In the genomic region with DNA sequence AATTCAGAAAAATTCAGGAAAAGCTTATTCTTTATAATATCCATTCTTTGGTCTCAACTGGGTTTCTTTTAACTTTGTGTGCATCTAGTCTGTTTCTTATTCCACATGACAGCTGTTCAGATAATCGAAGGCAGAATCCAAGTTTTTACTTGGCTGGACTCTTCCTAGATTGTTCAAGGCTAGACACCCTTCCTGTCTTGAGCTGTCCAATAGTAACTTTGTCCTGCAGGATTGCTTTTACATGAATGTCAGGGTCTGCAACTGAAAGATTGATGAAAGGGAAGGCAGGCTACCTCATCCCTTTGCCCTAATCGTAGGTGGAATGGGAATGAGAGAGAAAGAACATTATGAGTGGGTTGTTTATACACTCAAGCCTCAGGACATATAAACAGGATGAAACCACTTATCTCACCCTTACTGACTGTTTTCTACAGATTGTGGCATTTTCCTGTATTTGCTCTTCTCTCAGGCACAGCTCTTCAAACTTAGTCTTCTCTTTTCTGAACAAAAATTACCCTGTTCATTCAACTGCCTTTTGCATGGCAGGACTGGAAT, we compare ENCODE assay signal across 23 cellular contexts.
"Had no signal": no experiment of that assay in that cellular context is flagged by ENCODE, and none has a peak within 500 bp of the region (broad histone marks: within the 10 kb centered on the region; RNA-seq: fewer than 3 reads in every experiment).

No MANE protein-coding gene starts in this region.

- FAIRE-seq: colon, islet of Langerhans had no signal

- ATAC-seq: activated CD4-positive, alpha-beta T cell treated with anti-CD3 and anti-CD28 coated beads for 36 hours; activated CD8-positive, alpha-beta memory T cell treated with anti-CD3 and anti-CD28 coated beads, Interleukin-2, amount 10 ng/mL, durations not matched to agents 7 days and 5 days; activated CD8-positive, alpha-beta T cell treated with anti-CD3 and anti-CD28 coated beads, Interleukin-2, amount 10 ng/mL, durations not matched to agents 7 days and 5 days; activated naive CD8-positive, alpha-beta T cell treated with anti-CD3 and anti-CD28 coated beads, Interleukin-2, amount 50 U/mL, for 24 hours; heart right ventricle; left lung had no signal

- H3K4me1 ChIP-seq: left lung, testis had no signal

- H3K36me3 ChIP-seq: heart right ventricle, left lung, transverse colon had no signal

- H3K27me3 ChIP-seq: dorsolateral prefrontal cortex, heart right ventricle, left lung, testis, transverse colon had no signal

- DNase-seq: activated B cell treated with CpG ODN at 0.5 μM for 24 hours; activated CD4-positive, alpha-beta T cell treated with anti-CD3 and anti-CD28 coated beads for 36 hours; activated CD8-positive, alpha-beta memory T cell treated with anti-CD3 and anti-CD28 coated beads, Interleukin-2, amount 10 ng/mL, durations not matched to agents 7 days and 5 days; activated CD8-positive, alpha-beta T cell treated with anti-CD3 and anti-CD28 coated beads, Interleukin-2, amount 10 ng/mL, durations not matched to agents 7 days and 5 days; activated naive CD8-positive, alpha-beta T cell treated with anti-CD3 and anti-CD28 coated beads, Interleukin-2, amount 50 U/mL, for 24 hours; activated T-cell treated with anti-CD3 and anti-CD28 coated beads, Interleukin-2, amount 50 U/mL, for 48 hours; amygdala; central memory CD4-positive, alpha-beta T cell; dorsolateral prefrontal cortex; effector memory CD4-positive, alpha-beta T cell; foreskin melanocyte; heart right ventricle; left lung; posterior cingulate gyrus; right cardiac atrium; stimulated activated CD4-positive, alpha-beta T cell treated with anti-CD3 and anti-CD28 coated beads, Interleukin-15, amount 100 ng/mL, for 24 hours; stimulated activated naive CD4-positive, alpha-beta T cell treated with Interleukin-2 at 50 U/mL for 16 hours; T-helper 9 cell; testis; transverse colon had no signal

- H3K4me3 ChIP-seq: dorsolateral prefrontal cortex, heart right ventricle, left lung, lung, testis, transverse colon had no signal

- H3K9me3 ChIP-seq: heart right ventricle, left lung, testis, transverse colon had no signal

- H3K27ac ChIP-seq: dorsolateral prefrontal cortex, heart right ventricle, left lung, testis, transverse colon had no signal
